ENCODE assay signal across 11 cellular contexts in the genomic region with DNA sequence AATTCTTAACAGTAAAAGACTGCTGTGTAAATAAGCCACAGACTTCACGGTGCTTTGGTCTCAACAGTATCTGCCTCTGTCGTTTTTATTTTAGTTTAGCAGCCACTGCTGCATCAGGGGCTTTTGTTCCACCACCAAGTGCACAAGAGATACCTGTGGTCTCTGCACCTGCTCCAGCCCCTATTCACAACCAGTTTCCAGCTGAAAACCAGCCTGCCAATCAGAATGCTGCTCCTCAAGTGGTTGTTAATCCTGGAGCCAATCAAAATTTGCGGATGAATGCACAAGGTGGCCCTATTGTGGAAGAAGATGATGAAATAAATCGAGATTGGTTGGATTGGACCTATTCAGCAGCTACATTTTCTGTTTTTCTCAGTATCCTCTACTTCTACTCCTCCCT. TPM values are rescaled to one million over a fixed set of nuclear protein-coding genes. Genes with fewer than 3 reads are reported as not detected.
DNase-seq lines count a peak whose midpoint lies in the region; ATAC-seq, FAIRE-seq and TF ChIP-seq lines count a peak whose summit lies in the region.
"Had no signal": no experiment of that assay in that cellular context is flagged by ENCODE, and none has a peak within 500 bp of the region (broad histone marks: within the 10 kb centered on the region; RNA-seq: fewer than 3 reads in every experiment).

No MANE protein-coding gene starts in this region.

- no peaks in the 10 kb centered on the region for H3K9me3 ChIP-seq in small intestine (ENCODE audit: control insufficient read depth, low read depth)

- no peaks in the 10 kb centered on the region for H3K27me3 ChIP-seq in small intestine (ENCODE audit: control insufficient read depth in 2 of 2, insufficient read depth in 2 of 2, low read length in 2 of 2)

- DNase-seq in activated CD8-positive, alpha-beta memory T cell treated with anti-CD3 and anti-CD28 coated beads, Interleukin-2, amount 10 ng/mL, durations not matched to agents 7 days and 5 days, result no peak
- no peak for DNase-seq in activated CD8-positive, alpha-beta memory T cell treated with anti-CD3 and anti-CD28 coated beads, Interleukin-2, amount 50 U/mL, for 4 hours
- DNase-seq in NCI-H187 (lab: John Stamatoyannopoulos, UW) (peak; percentile 48 to 64), small intestine (no peak), endothelial cell (ENCODE audit: low spot score) (no peak), NCI-H1694 (lab: John Stamatoyannopoulos, UW) (no peak)
- no peak for DNase-seq in activated T-helper 2 cell treated with anti-CD3 and anti-CD28 coated beads, Interferon-gamma antibody, Interleukin-2, Interleukin-4, amounts not matched to agents 10 μg/mL and 5 μg/mL and 100 μg/mL, durations not matched to agents 14 hours and 24 hours and 36 hours (ENCODE audit: low spot score)

- no peak for FAIRE-seq in small intestine (lab: Jason Lieb, UNC)
- FAIRE-seq: bronchial epithelial cell, H1 had no signal

- no peak for ATAC-seq in activated CD8-positive, alpha-beta memory T cell treated with anti-CD3 and anti-CD28 coated beads, Interleukin-2, amount 10 ng/mL, durations not matched to agents 7 days and 5 days
- no peak for ATAC-seq in HG02938 (IDR thresholded peaks at IDR 0.05; ENCODE audit: unreplicated experiment)

- H3K27me3 Mint-ChIP-seq in activated CD8-positive, alpha-beta memory T cell treated with anti-CD3 and anti-CD28 coated beads, Interleukin-2, amount 10 ng/mL, durations not matched to agents 7 days and 5 days, result no peaks in the 10 kb centered on the region
- no peaks in the 10 kb centered on the region for H3K27me3 Mint-ChIP-seq in activated T-helper 2 cell treated with anti-CD3 and anti-CD28 coated beads, Interferon-gamma antibody, Interleukin-2, Interleukin-4, amounts not matched to agents 10 μg/mL and 5 μg/mL and 100 μg/mL, durations not matched to agents 14 hours and 24 hours and 36 hours (ENCODE audit: low read depth)
- no peaks in the 10 kb centered on the region for H3K27me3 Mint-ChIP-seq in endothelial cell (ENCODE audit: unreplicated experiment)

- no peaks in the 10 kb centered on the region for H3K9me3 Mint-ChIP-seq in activated CD8-positive, alpha-beta memory T cell treated with anti-CD3 and anti-CD28 coated beads, Interleukin-2, amount 10 ng/mL, durations not matched to agents 7 days and 5 days (ENCODE audit: low read depth)
- no peaks in the 10 kb centered on the region for H3K9me3 Mint-ChIP-seq in activated T-helper 2 cell treated with anti-CD3 and anti-CD28 coated beads, Interferon-gamma antibody, Interleukin-2, Interleukin-4, amounts not matched to agents 10 μg/mL and 5 μg/mL and 100 μg/mL, durations not matched to agents 14 hours and 24 hours and 36 hours
- H3K9me3 Mint-ChIP-seq in endothelial cell (ENCODE audit: unreplicated experiment), result no peaks in the 10 kb centered on the region

- peak overlapping the region; percentile 3 to 27 for H3K27ac ChIP-seq in small intestine (ENCODE audit: low read depth in 1 of 2, low read length in 1 of 2)

- H3K4me3 Mint-ChIP-seq in activated CD8-positive, alpha-beta memory T cell treated with anti-CD3 and anti-CD28 coated beads, Interleukin-2, amount 10 ng/mL, durations not matched to agents 7 days and 5 days, result peak overlapping the region; percentile 69
- peak overlapping the region; percentile 80 for H3K4me3 Mint-ChIP-seq in activated T-helper 2 cell treated with anti-CD3 and anti-CD28 coated beads, Interferon-gamma antibody, Interleukin-2, Interleukin-4, amounts not matched to agents 10 μg/mL and 5 μg/mL and 100 μg/mL, durations not matched to agents 14 hours and 24 hours and 36 hours (ENCODE audit: low read depth)
- no peak overlapping the region for H3K4me3 Mint-ChIP-seq in endothelial cell (ENCODE audit: unreplicated experiment)

- CTCF ChIA-PET in activated CD8-positive, alpha-beta memory T cell treated with anti-CD3 and anti-CD28 coated beads, Interleukin-2, amount 10 ng/mL, durations not matched to agents 7 days and 5 days (lab: Charles Lee), result interaction anchor here (0.8 to 1.2 kb wide), 3 partner anchors 72 to 150 kb away, joined by 3 to 4 read pairs (median 3); no protein-coding TSS in a partner anchor

- intact Hi-C loops in activated T-helper 2 cell treated with anti-CD3 and anti-CD28 coated beads, Interferon-gamma antibody, Interleukin-2, Interleukin-4, amounts not matched to agents 10 μg/mL and 5 μg/mL and 100 μg/mL, durations not matched to agents 14 hours and 24 hours and 36 hours (cut with micrococcal nuclease), result loop anchor here (2.0 to 10.0 kb wide), 5 partner anchors 48 to 665 kb away; a partner anchor contains a TSS

- TF ChIP-seq CTCF in endothelial cell (IDR thresholded peaks at IDR 0.05; ENCODE audit: unreplicated experiment), result no peak

- H3K4me1 Mint-ChIP-seq in activated CD8-positive, alpha-beta memory T cell treated with anti-CD3 and anti-CD28 coated beads, Interleukin-2, amount 10 ng/mL, durations not matched to agents 7 days and 5 days, result peaks cover 92% of the 10 kb centered on the region
- H3K4me1 Mint-ChIP-seq in activated T-helper 2 cell treated with anti-CD3 and anti-CD28 coated beads, Interferon-gamma antibody, Interleukin-2, Interleukin-4, amounts not matched to agents 10 μg/mL and 5 μg/mL and 100 μg/mL, durations not matched to agents 14 hours and 24 hours and 36 hours (ENCODE audit: low read depth), result peaks cover 76% of the 10 kb centered on the region
- peaks cover 12% of the 10 kb centered on the region for H3K4me1 Mint-ChIP-seq in endothelial cell (ENCODE audit: unreplicated experiment)

- H3K4me1 ChIP-seq in small intestine (ENCODE audit: control insufficient read depth in 2 of 2, insufficient read depth in 1 of 2, low read depth in 1 of 2, low read length in 1 of 2), result no peaks in the 10 kb centered on the region

- WGBS in small intestine, 3 donors, result 57 to 77% (median 70%) methylated on average over 4 of the region's 4 CpGs

- H3K27ac Mint-ChIP-seq in activated CD8-positive, alpha-beta memory T cell treated with anti-CD3 and anti-CD28 coated beads, Interleukin-2, amount 10 ng/mL, durations not matched to agents 7 days and 5 days, result peak overlapping the region; percentile 93
- H3K27ac Mint-ChIP-seq in activated T-helper 2 cell treated with anti-CD3 and anti-CD28 coated beads, Interferon-gamma antibody, Interleukin-2, Interleukin-4, amounts not matched to agents 10 μg/mL and 5 μg/mL and 100 μg/mL, durations not matched to agents 14 hours and 24 hours and 36 hours, result peak overlapping the region; percentile 92
- no peak overlapping the region for H3K27ac Mint-ChIP-seq in endothelial cell (ENCODE audit: unreplicated experiment)

- H3K36me3 ChIP-seq in small intestine (ENCODE audit: control insufficient read depth in 2 of 2, insufficient read depth in 2 of 2, low read length in 2 of 2), result peaks cover 33 to 40% of the 10 kb centered on the region in 2 donors

- no peak overlapping the region for H3K4me3 ChIP-seq in small intestine (ENCODE audit: low read depth in 1 of 2, low read length in 2 of 2)

- H3K36me3 Mint-ChIP-seq in activated CD8-positive, alpha-beta memory T cell treated with anti-CD3 and anti-CD28 coated beads, Interleukin-2, amount 10 ng/mL, durations not matched to agents 7 days and 5 days, result peaks cover 88% of the 10 kb centered on the region
- H3K36me3 Mint-ChIP-seq in activated T-helper 2 cell treated with anti-CD3 and anti-CD28 coated beads, Interferon-gamma antibody, Interleukin-2, Interleukin-4, amounts not matched to agents 10 μg/mL and 5 μg/mL and 100 μg/mL, durations not matched to agents 14 hours and 24 hours and 36 hours (ENCODE audit: low read depth), result peaks cover 98% of the 10 kb centered on the region
- peaks cover 53% of the 10 kb centered on the region for H3K36me3 Mint-ChIP-seq in endothelial cell (ENCODE audit: low read depth, unreplicated experiment)

RNA-seq across cellular contexts. Expression of a gene that starts 7.9 kb away (rescaled TPM):
- 100 to 1,000 TPM; 127 to 149 TPM for total RNA-seq in activated CD8-positive, alpha-beta memory T cell treated with anti-CD3 and anti-CD28 coated beads, Interleukin-2, amount 10 ng/mL, durations not matched to agents 7 days and 5 days
- total RNA-seq in activated T-helper 2 cell treated with anti-CD3 and anti-CD28 coated beads, Interferon-gamma antibody, Interleukin-2, Interleukin-4, amounts not matched to agents 10 μg/mL and 5 μg/mL and 100 μg/mL, durations not matched to agents 14 hours and 24 hours and 36 hours, result 172 and 175 TPM in 2 replicates
- polyA plus RNA-seq in small intestine, result 100 to 1,000 TPM in 1 of 3 donors, 10 to 100 TPM in 2; 25.9 to 126 (median 68.1) TPM
- total RNA-seq in endothelial cell (ENCODE audit: unreplicated experiment), result 60.8 TPM

RNA-seq across cellular contexts. Expression of a gene that starts 21.9 kb away (rescaled TPM):
- not detected for total RNA-seq in activated CD8-positive, alpha-beta memory T cell treated with anti-CD3 and anti-CD28 coated beads, Interleukin-2, amount 10 ng/mL, durations not matched to agents 7 days and 5 days
- not detected in 2 replicates for total RNA-seq in activated T-helper 2 cell treated with anti-CD3 and anti-CD28 coated beads, Interferon-gamma antibody, Interleukin-2, Interleukin-4, amounts not matched to agents 10 μg/mL and 5 μg/mL and 100 μg/mL, durations not matched to agents 14 hours and 24 hours and 36 hours
- 1 to 10 TPM in 1 of 3 donors, under 1 TPM in 1, not detected in 1; 0.34 to 1.6 TPM for polyA plus RNA-seq in small intestine
- 7.8 TPM for total RNA-seq in endothelial cell (ENCODE audit: unreplicated experiment)
- total RNA-seq: bronchial epithelial cell, epithelial cell of proximal tubule, H1 had no signal
- polyA plus RNA-seq: H1 had no signal

RNA-seq across cellular contexts. Expression of a gene that starts 49.6 kb away (rescaled TPM):
- 100 to 1,000 TPM; 156 to 287 TPM for total RNA-seq in activated CD8-positive, alpha-beta memory T cell treated with anti-CD3 and anti-CD28 coated beads, Interleukin-2, amount 10 ng/mL, durations not matched to agents 7 days and 5 days
- total RNA-seq in activated T-helper 2 cell treated with anti-CD3 and anti-CD28 coated beads, Interferon-gamma antibody, Interleukin-2, Interleukin-4, amounts not matched to agents 10 μg/mL and 5 μg/mL and 100 μg/mL, durations not matched to agents 14 hours and 24 hours and 36 hours, result 166 and 169 TPM in 2 replicates
- polyA plus RNA-seq in small intestine, result 10 to 100 TPM in 2 of 3 donors, 1 to 10 TPM in 1; 6.3 to 29.2 (median 25.4) TPM
- 2.4 TPM for total RNA-seq in endothelial cell (ENCODE audit: unreplicated experiment)

Comparison
In these comparisons a context has a peak if more than half of its experiments do, and no peak if none do; other contexts are left out.
1. DNase-seq: peak in NCI-H187 (2 of 2); none in activated CD8-positive, alpha-beta memory T cell treated with anti-CD3 and anti-CD28 coated beads, Interleukin-2, amount 10 ng/mL, durations not matched to agents 7 days and 5 days (single experiment), activated CD8-positive, alpha-beta memory T cell treated with anti-CD3 and anti-CD28 coated beads, Interleukin-2, amount 50 U/mL, for 4 hours (single experiment), activated T-helper 2 cell treated with anti-CD3 and anti-CD28 coated beads, Interferon-gamma antibody, Interleukin-2, Interleukin-4, amounts not matched to agents 10 μg/mL and 5 μg/mL and 100 μg/mL, durations not matched to agents 14 hours and 24 hours and 36 hours (single experiment), small intestine (single experiment), endothelial cell (single experiment) and NCI-H1694 (single experiment).
2. RNA of a gene that starts 49.6 kb away (total RNA-seq): 156 to 287 TPM in activated CD8-positive, alpha-beta memory T cell treated with anti-CD3 and anti-CD28 coated beads, Interleukin-2, amount 10 ng/mL, durations not matched to agents 7 days and 5 days and 166 to 169 TPM in activated T-helper 2 cell treated with anti-CD3 and anti-CD28 coated beads, Interferon-gamma antibody, Interleukin-2, Interleukin-4, amounts not matched to agents 10 μg/mL and 5 μg/mL and 100 μg/mL, durations not matched to agents 14 hours and 24 hours and 36 hours; 2.4 TPM in endothelial cell (single experiment); every median in the first group is over 10 times any median in the second.